8 cellular contexts compared by ENCODE assay signal in the genomic region with DNA sequence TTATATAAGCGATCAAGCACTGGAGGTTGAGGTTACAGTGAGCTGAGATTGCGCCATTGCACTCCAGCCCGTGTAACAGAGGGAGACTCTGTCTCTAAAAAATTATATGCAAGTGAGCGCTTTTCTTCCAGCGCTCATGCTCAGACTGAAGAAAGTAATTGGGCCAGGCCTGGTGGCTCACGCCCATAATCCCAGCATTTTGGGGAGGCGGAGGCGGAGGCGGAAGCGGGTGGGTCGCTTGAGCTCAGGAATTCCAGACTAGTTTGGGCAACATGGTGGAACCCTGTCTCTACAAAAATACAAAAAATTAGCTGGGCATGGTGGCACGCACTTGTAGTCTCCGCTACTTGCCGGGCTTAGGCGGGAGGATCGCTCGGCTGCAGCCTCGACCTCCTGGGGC.
DNase-seq lines count a peak whose midpoint lies in the region; ATAC-seq and TF ChIP-seq lines count a peak whose summit lies in the region.
"Not testable (repeated sequence)": the region's sequence is repeated elsewhere in the genome, so short reads cannot be mapped to it uniquely, and the experiment has no call there.

No MANE protein-coding gene starts in this region.

- not testable (repeated sequence) for ATAC-seq in activated T-helper 17 cell treated with anti-CD3 and anti-CD28 coated beads, Interleukin-2, amount 50 U/mL, for 72 hours (replicated peaks); right cardiac atrium

- not testable (repeated sequence) for TF ChIP-seq POLR2A in stomach (IDR thresholded peaks at IDR 0.05)

- intact Hi-C loops in right cardiac atrium (cut with DNase I); stomach (cut with DNase I; ENCODE audit: low total_unique reads): not testable (repeated sequence)

- not testable (repeated sequence) for H3K36me3 ChIP-seq in stomach

- H3K4me3 Mint-ChIP-seq in IgD-negative memory B cell (peak overlapping the region; percentile 87 to 98 (median 92)), nephron (peak overlapping the region; percentile 73 to 92 (median 82))
- H3K4me3 Mint-ChIP-seq in activated T-helper 17 cell treated with anti-CD3 and anti-CD28 coated beads, Interleukin-2, amount 50 U/mL, for 72 hours, result peak overlapping the region; percentile 87

- not testable (repeated sequence) for H3K27ac ChIP-seq in right cardiac atrium (ENCODE audit: low read length)
- H3K27ac ChIP-seq in stomach, result peak overlapping the region in 1 of 5 donors; percentile 95

- not testable (repeated sequence) for H3K4me1 ChIP-seq in right cardiac atrium (ENCODE audit: control insufficient read depth, insufficient read depth, low read length)
- H3K4me1 ChIP-seq in stomach, result peaks cover 0 to 16% (median 5%) of the 10 kb centered on the region in 4 donors

- WGBS in right cardiac atrium, result 48% methylated on average over 18 of the region's 18 CpGs
- WGBS in stomach, 5 donors, result 37 to 71% (median 51%) methylated on average over 18 of the region's 18 CpGs

- not testable (repeated sequence) for H3K9me3 ChIP-seq in right cardiac atrium (ENCODE audit: control insufficient read depth, low read length); stomach

- H3K27me3 ChIP-seq in right cardiac atrium (ENCODE audit: control insufficient read depth, insufficient read depth); stomach: not testable (repeated sequence)

- TF ChIP-seq EP300 in stomach (IDR thresholded peaks at IDR 0.05), result not testable (repeated sequence)

- TF ChIP-seq CTCF in nephron (IDR thresholded peaks at IDR 0.05; ENCODE audit: unreplicated experiment in 3 of 3); stomach (IDR thresholded peaks at IDR 0.05): not testable (repeated sequence)

- H3K27ac Mint-ChIP-seq in IgD-negative memory B cell (peak overlapping the region in 1 of 3 donors; percentile 58), nephron (peak overlapping the region in 1 of 3 experiments; percentile 44)
- not testable (repeated sequence) for H3K27ac Mint-ChIP-seq in activated T-helper 17 cell treated with anti-CD3 and anti-CD28 coated beads, Interleukin-2, amount 50 U/mL, for 72 hours

- not testable (repeated sequence) for H3K36me3 Mint-ChIP-seq in IgD-negative memory B cell; nephron (ENCODE audit: low read depth)
- peaks cover 22% of the 10 kb centered on the region for H3K36me3 Mint-ChIP-seq in activated T-helper 17 cell treated with anti-CD3 and anti-CD28 coated beads, Interleukin-2, amount 50 U/mL, for 72 hours (ENCODE audit: low read depth)

- not testable (repeated sequence) for H3K4me3 ChIP-seq in right cardiac atrium (ENCODE audit: low read length)
- peak overlapping the region; percentile 56 to 82 (median 74) for H3K4me3 ChIP-seq in stomach

- DNase-seq in COLO668 (lab: John Stamatoyannopoulos, UW; ENCODE audit: unreplicated experiment) (peak; percentile 2), RKO (ENCODE audit: low spot score) (peak; percentile 86), dermis blood vessel endothelial cell (peak; percentile 12), right cardiac atrium (peak in 2 of 3 donors; percentile 58 to 62)
- not testable (repeated sequence) for DNase-seq in stomach

- H3K4me1 Mint-ChIP-seq in IgD-negative memory B cell, result peaks cover 2 to 11% (median 6%) of the 10 kb centered on the region in 3 donors
- not testable (repeated sequence) for H3K4me1 Mint-ChIP-seq in activated T-helper 17 cell treated with anti-CD3 and anti-CD28 coated beads, Interleukin-2, amount 50 U/mL, for 72 hours; nephron

- H3K9me3 Mint-ChIP-seq in IgD-negative memory B cell; activated T-helper 17 cell treated with anti-CD3 and anti-CD28 coated beads, Interleukin-2, amount 50 U/mL, for 72 hours; nephron: not testable (repeated sequence)

- H3K27me3 Mint-ChIP-seq in IgD-negative memory B cell; activated T-helper 17 cell treated with anti-CD3 and anti-CD28 coated beads, Interleukin-2, amount 50 U/mL, for 72 hours; nephron (ENCODE audit: low read depth): not testable (repeated sequence)
